In the genomic region with DNA sequence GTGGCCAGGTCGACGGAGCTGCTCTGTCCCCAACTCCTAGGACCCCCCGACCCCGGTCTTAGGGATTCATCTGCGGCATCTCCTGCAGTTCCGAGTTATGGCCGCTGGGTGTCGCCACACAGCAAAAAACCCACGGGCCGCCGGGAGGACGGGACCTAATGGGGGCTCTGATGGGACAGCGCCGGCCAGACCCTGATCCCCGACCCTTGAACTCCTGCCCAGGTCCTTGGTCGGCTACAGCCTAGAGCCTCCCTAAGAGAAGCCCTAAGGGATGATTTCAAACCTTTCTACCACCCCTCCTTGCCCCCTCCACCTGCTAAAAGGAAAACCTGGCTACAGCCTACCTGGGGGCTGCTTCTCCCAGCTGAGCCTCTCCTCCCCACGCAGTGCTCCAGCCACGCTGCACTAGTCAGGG, we compare ENCODE assay signal across 9 cellular contexts. TPM values are rescaled to one million over a fixed set of nuclear protein-coding genes. Genes with fewer than 3 reads are reported as not detected.
DNase-seq lines count a peak whose midpoint lies in the region; ATAC-seq and TF ChIP-seq lines count a peak whose summit lies in the region.
"Had no signal": no experiment of that assay in that cellular context is flagged by ENCODE, and none has a peak within 500 bp of the region (broad histone marks: within the 10 kb centered on the region; RNA-seq: fewer than 3 reads in every experiment).

No MANE protein-coding gene starts in this region.

- H3K36me3 ChIP-seq in mucosa of stomach (ENCODE audit: control insufficient read depth, insufficient read depth, low read length), result no peaks in the 10 kb centered on the region

- H3K4me3 Mint-ChIP-seq in activated CD4-positive, alpha-beta T cell treated with anti-CD3 and anti-CD28 coated beads, Interleukin-2, amount 10 ng/mL, durations not matched to agents 24 days and 14 days, result no peak overlapping the region
- no peak overlapping the region for H3K4me3 Mint-ChIP-seq in dendritic cell treated with granulocyte-macrophage colony-stimulating factor and Interleukin-4, amounts not matched to agents 40 ng/mL and 50 ng/mL, for 4 days

- DNase-seq in HK-2 (ENCODE audit: unreplicated experiment) (peak; percentile 24), putamen (ENCODE audit: low spot score) (no peak)
- peak; percentile 85 for DNase-seq in activated CD4-positive, alpha-beta T cell treated with anti-CD3 and anti-CD28 coated beads, Interleukin-2, amount 10 ng/mL, durations not matched to agents 24 days and 14 days
- DNase-seq in stimulated activated naive CD4-positive, alpha-beta T cell (lab: John Stamatoyannopoulos, UW), result peak in 5 of 6 experiments; percentile 22 to 56 (median 40)

- ATAC-seq in GM19455 (IDR thresholded peaks at IDR 0.05; ENCODE audit: unreplicated experiment), result no peak

- peaks cover 5% of the 10 kb centered on the region for H3K36me3 Mint-ChIP-seq in activated CD4-positive, alpha-beta T cell treated with anti-CD3 and anti-CD28 coated beads, Interleukin-2, amount 10 ng/mL, durations not matched to agents 24 days and 14 days (ENCODE audit: low read depth)
- peaks cover 10% of the 10 kb centered on the region for H3K36me3 Mint-ChIP-seq in dendritic cell treated with granulocyte-macrophage colony-stimulating factor and Interleukin-4, amounts not matched to agents 40 ng/mL and 50 ng/mL, for 4 days (ENCODE audit: low read depth)

- peak overlapping the region; percentile 30 for H3K9ac ChIP-seq in mucosa of stomach (ENCODE audit: low read length)

- H3K4me1 ChIP-seq in mucosa of stomach (ENCODE audit: control insufficient read depth, insufficient read depth, low read length), result peaks cover 22% of the 10 kb centered on the region

- no peaks in the 10 kb centered on the region for H3K9me3 Mint-ChIP-seq in activated CD4-positive, alpha-beta T cell treated with anti-CD3 and anti-CD28 coated beads, Interleukin-2, amount 10 ng/mL, durations not matched to agents 24 days and 14 days
- H3K9me3 Mint-ChIP-seq in dendritic cell treated with granulocyte-macrophage colony-stimulating factor and Interleukin-4, amounts not matched to agents 40 ng/mL and 50 ng/mL, for 4 days, result no peaks in the 10 kb centered on the region

- H3K27me3 ChIP-seq in mucosa of stomach (ENCODE audit: control insufficient read depth, insufficient read depth, low read length), result peaks cover 13% of the 10 kb centered on the region

- H3K4me1 Mint-ChIP-seq in activated CD4-positive, alpha-beta T cell treated with anti-CD3 and anti-CD28 coated beads, Interleukin-2, amount 10 ng/mL, durations not matched to agents 24 days and 14 days, result peaks cover 9% of the 10 kb centered on the region
- H3K4me1 Mint-ChIP-seq in dendritic cell treated with granulocyte-macrophage colony-stimulating factor and Interleukin-4, amounts not matched to agents 40 ng/mL and 50 ng/mL, for 4 days (ENCODE audit: low read depth), result peaks cover 50% of the 10 kb centered on the region

- H3K27ac ChIP-seq in C4-2B, result no peak overlapping the region

- H3K4me3 ChIP-seq in mucosa of stomach (ENCODE audit: low read length), result no peak overlapping the region

- no peaks in the 10 kb centered on the region for H3K9me3 ChIP-seq in mucosa of stomach (ENCODE audit: control insufficient read depth, low read length)

- H3K27me3 Mint-ChIP-seq in activated CD4-positive, alpha-beta T cell treated with anti-CD3 and anti-CD28 coated beads, Interleukin-2, amount 10 ng/mL, durations not matched to agents 24 days and 14 days, result no peaks in the 10 kb centered on the region
- peaks cover 23% of the 10 kb centered on the region for H3K27me3 Mint-ChIP-seq in dendritic cell treated with granulocyte-macrophage colony-stimulating factor and Interleukin-4, amounts not matched to agents 40 ng/mL and 50 ng/mL, for 4 days

- H3K27ac Mint-ChIP-seq in activated CD4-positive, alpha-beta T cell treated with anti-CD3 and anti-CD28 coated beads, Interleukin-2, amount 10 ng/mL, durations not matched to agents 24 days and 14 days, result no peak overlapping the region
- peak overlapping the region; percentile 37 for H3K27ac Mint-ChIP-seq in dendritic cell treated with granulocyte-macrophage colony-stimulating factor and Interleukin-4, amounts not matched to agents 40 ng/mL and 50 ng/mL, for 4 days

- intact Hi-C loops in activated CD4-positive, alpha-beta T cell treated with anti-CD3 and anti-CD28 coated beads, Interleukin-2, amount 10 ng/mL, durations not matched to agents 24 days and 14 days (cut with micrococcal nuclease), result loop anchor here (1.0 to 10.0 kb wide), 2 partner anchors 40 to 157 kb away; no protein-coding TSS in a partner anchor
- intact Hi-C loops in dendritic cell treated with granulocyte-macrophage colony-stimulating factor and Interleukin-4, amounts not matched to agents 40 ng/mL and 50 ng/mL, for 4 days (cut with micrococcal nuclease), result loop anchor here (1.0 kb wide), 1 partner anchor 40 kb away; no protein-coding TSS in a partner anchor

- peak; percentile 96 for TF ChIP-seq CTCF in C4-2B (conservative IDR thresholded peaks at IDR 0.05)

RNA-seq across cellular contexts. Expression of gene LRRC10B, which starts 30.8 kb away (rescaled TPM):
- 0.14 TPM in 1 of 2 replicates, not detected in the other for total RNA-seq in activated CD4-positive, alpha-beta T cell treated with anti-CD3 and anti-CD28 coated beads, Interleukin-2, amount 10 ng/mL, durations not matched to agents 24 days and 14 days
- total RNA-seq: HT1080 had no signal

RNA-seq across cellular contexts. Expression of gene SDHAF2, which starts 47.8 kb away (rescaled TPM):
- 46.0 and 46.1 TPM in 2 replicates for total RNA-seq in activated CD4-positive, alpha-beta T cell treated with anti-CD3 and anti-CD28 coated beads, Interleukin-2, amount 10 ng/mL, durations not matched to agents 24 days and 14 days

RNA-seq across cellular contexts. Expression of gene CPSF7, which starts 48.0 kb away (rescaled TPM):
- 140 and 143 TPM in 2 replicates for total RNA-seq in activated CD4-positive, alpha-beta T cell treated with anti-CD3 and anti-CD28 coated beads, Interleukin-2, amount 10 ng/mL, durations not matched to agents 24 days and 14 days
